Comparison of ENCODE assay signal across 8 cellular contexts in the genomic region with DNA sequence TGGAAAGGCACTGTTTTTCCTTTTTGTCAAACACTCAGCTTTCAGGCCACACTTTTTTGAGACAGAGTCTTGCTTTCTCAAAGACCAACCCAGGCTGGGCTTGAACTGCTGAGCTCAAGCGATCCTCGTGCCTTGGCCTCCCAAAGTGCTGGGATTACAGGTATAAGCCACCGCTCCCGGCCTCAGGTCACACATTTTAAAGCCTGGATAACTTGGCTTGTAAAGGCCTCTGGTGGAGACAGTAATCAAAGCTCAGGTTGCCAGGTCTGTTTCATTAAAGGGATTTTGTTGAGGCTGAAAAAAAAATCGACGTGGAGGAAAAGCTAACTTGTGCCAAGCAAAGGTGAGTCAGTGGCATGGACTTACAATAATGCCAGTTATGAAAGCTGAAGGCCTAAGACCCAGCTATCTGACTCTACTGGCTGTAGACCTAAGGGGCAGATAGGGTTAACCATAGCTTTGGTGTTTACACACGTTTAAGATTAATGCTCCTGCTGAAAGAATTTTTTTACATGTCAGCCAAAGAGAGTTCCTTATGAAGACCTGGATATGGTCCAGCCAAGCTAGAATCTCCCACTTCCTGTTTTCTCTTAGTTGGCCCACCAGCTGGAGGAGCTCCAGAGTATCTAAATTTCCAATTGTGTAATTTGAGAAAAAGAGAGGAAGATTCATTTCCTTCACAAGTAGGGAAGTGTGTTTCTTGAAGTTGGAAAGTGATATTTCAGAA. TPM values are rescaled to one million over a fixed set of nuclear protein-coding genes. Genes with fewer than 3 reads are reported as not detected.
DNase-seq lines count a peak whose midpoint lies in the region; ATAC-seq and TF ChIP-seq lines count a peak whose summit lies in the region.

No MANE protein-coding gene starts in this region.

- CTCF ChIA-PET in CD4-positive, alpha-beta memory T cell (lab: Charles Lee; ENCODE audit: partially characterized antibody): interaction anchor here (1.0 to 2.0 kb wide), 7 partner anchors 143 to 312 kb away, joined by 3 to 10 read pairs (median 6); a partner anchor contains a TSS

- no peak for TF ChIP-seq POLR2A in body of pancreas (IDR thresholded peaks at IDR 0.05)

- DNase-seq in CD4-positive, alpha-beta memory T cell: peak in 1 of 5 donors; percentile 12
- DNase-seq in H7 (no peak), body of pancreas (peak; percentile 23 to 79 (median 51)), islet precursor cell (peak; percentile 57), HuH-7.5 (ENCODE audit: low spot score) (no peak)
- peak; percentile 19 for DNase-seq in stimulated activated naive CD8-positive, alpha-beta T cell treated with anti-CD3 and anti-CD28 coated beads, Interleukin-15, Interleukin-2, amounts not matched to agents 100 U/mL and 50 U/mL, for 24 hours

- H2AFZ ChIP-seq in OCI-LY1 (ENCODE audit: low read length): no peak overlapping the region

- H3K79me2 ChIP-seq in OCI-LY1 (ENCODE audit: insufficient read depth, low read length): peaks cover 18% of the 10 kb centered on the region

- no peaks in the 10 kb centered on the region for H3K27me3 ChIP-seq in CD4-positive, alpha-beta memory T cell (ENCODE audit: insufficient read depth, low read length)
- H3K27me3 ChIP-seq in H7 (ENCODE audit: control insufficient read depth, insufficient read depth, low read length) (no peaks in the 10 kb centered on the region), OCI-LY1 (ENCODE audit: insufficient read depth, low read length) (no peaks in the 10 kb centered on the region), body of pancreas (no peaks in the 10 kb centered on the region)

- 4 to 8% methylated on average over 7 of the region's 7 CpGs for WGBS in body of pancreas, 2 donors

- H3K9me2 ChIP-seq in OCI-LY1 (ENCODE audit: low read depth, low read length): no peaks in the 10 kb centered on the region

- no peaks in the 10 kb centered on the region for H3F3A ChIP-seq in OCI-LY1 (ENCODE audit: insufficient read depth, low read length)

- H3K27me3 Mint-ChIP-seq in CD4-positive, alpha-beta memory T cell: no peaks in the 10 kb centered on the region

- H3K4me1 ChIP-seq in CD4-positive, alpha-beta memory T cell (ENCODE audit: insufficient read depth, low read length): peaks cover 50% of the 10 kb centered on the region
- peaks cover 39% of the 10 kb centered on the region for H3K4me1 ChIP-seq in OCI-LY1 (ENCODE audit: insufficient read depth, low read length, severe bottlenecking)
- peaks cover 51% of the 10 kb centered on the region for H3K4me1 ChIP-seq in body of pancreas

- H4K20me1 ChIP-seq in OCI-LY1 (ENCODE audit: insufficient read depth, low read length): no peaks in the 10 kb centered on the region

- peak overlapping the region; percentile 99 for H3K27ac ChIP-seq in CD4-positive, alpha-beta memory T cell (ENCODE audit: low read depth, low read length)
- peak overlapping the region; percentile 93 for H3K27ac ChIP-seq in OCI-LY1 (ENCODE audit: low read depth, low read length, poor library complexity, severe bottlenecking)
- peak overlapping the region; percentile 95 to 99 (median 96) for H3K27ac ChIP-seq in body of pancreas

- H3K4me3 Mint-ChIP-seq in CD4-positive, alpha-beta memory T cell: no peak overlapping the region

- peaks cover 26 to 39% (median 29%) of the 10 kb centered on the region in 4 donors for H3K4me1 Mint-ChIP-seq in CD4-positive, alpha-beta memory T cell

- no peak overlapping the region for H3K27ac Mint-ChIP-seq in CD4-positive, alpha-beta memory T cell

- peak overlapping the region; percentile 80 to 85 for H3K4me3 ChIP-seq in CD4-positive, alpha-beta memory T cell (ENCODE audit: low read length in 2 of 2)
- H3K4me3 ChIP-seq in H7 (ENCODE audit: insufficient read depth, low read depth, low read length) (peak overlapping the region; percentile 79), OCI-LY1 (ENCODE audit: low read depth, low read length, poor library complexity, severe bottlenecking) (peak overlapping the region; percentile 77), body of pancreas (peak overlapping the region; percentile 83 to 92)

- POLR2A ChIA-PET in CD4-positive, alpha-beta memory T cell (lab: Charles Lee; ENCODE audit: partially characterized antibody): interaction anchor here (0.8 to 4.5 kb wide), 22 partner anchors 17 to 496 kb away, joined by 3 to 57 read pairs (median 6); a partner anchor contains a TSS

- intact Hi-C loops in CD4-positive, alpha-beta memory T cell (cut with micrococcal nuclease): loop anchor here (1.0 to 2.0 kb wide), 5 partner anchors 39 to 311 kb away; a partner anchor contains a TSS
- intact Hi-C loops in body of pancreas (cut with DNase I): no loop called here

- peak overlapping the region; percentile 84 for H3K9ac ChIP-seq in OCI-LY1 (ENCODE audit: low read length)

- H3K36me3 ChIP-seq in CD4-positive, alpha-beta memory T cell (ENCODE audit: insufficient read depth, low read length): no peaks in the 10 kb centered on the region
- H3K36me3 ChIP-seq in H7 (replicated peaks; ENCODE audit: control insufficient read depth, insufficient read depth, low read length) (no peaks in the 10 kb centered on the region; the same call in 1 of the 2 replicates), OCI-LY1 (ENCODE audit: insufficient read depth, low read length) (peaks cover 20% of the 10 kb centered on the region; the same call in 1 of the 2 replicates), body of pancreas (replicated peaks in 1 of 2; ENCODE audit: insufficient read depth in 1 of 2, low read depth in 2 of 2) (no peaks in the 10 kb centered on the region)

- no peak; the same call in 1 of the 2 replicates for TF ChIP-seq CTCF in OCI-LY1 (IDR thresholded peaks at IDR 0.05; ENCODE audit: low read length)
- TF ChIP-seq CTCF in body of pancreas (IDR thresholded peaks at IDR 0.05): peak in 4 of 7 experiments; percentile 22 to 25 (median 23)

- H3K36me3 Mint-ChIP-seq in CD4-positive, alpha-beta memory T cell: peaks cover 18 to 29% of the 10 kb centered on the region in 2 donors

- no peaks in the 10 kb centered on the region for H3K9me3 Mint-ChIP-seq in CD4-positive, alpha-beta memory T cell

- no peaks in the 10 kb centered on the region for H3K9me3 ChIP-seq in CD4-positive, alpha-beta memory T cell (ENCODE audit: control insufficient read depth in 1 of 2, low read length in 2 of 2)
- H3K9me3 ChIP-seq in OCI-LY1 (ENCODE audit: low read length) (no peaks in the 10 kb centered on the region), body of pancreas (no peaks in the 10 kb centered on the region)

- peak; percentile 9 for ATAC-seq in body of pancreas
- no peak for ATAC-seq in stimulated activated naive CD8-positive, alpha-beta T cell treated with anti-CD3 and anti-CD28 coated beads, Interleukin-15, Interleukin-2, amounts not matched to agents 100 U/mL and 50 U/mL, for 24 hours
- ATAC-seq in HG02610 (IDR thresholded peaks at IDR 0.05; ENCODE audit: unreplicated experiment): no peak

- H3K4me2 ChIP-seq in OCI-LY1 (ENCODE audit: low read length): peak overlapping the region; percentile 81

RNA-seq across cellular contexts. Expression of a gene that starts 0.9 kb away (rescaled TPM):
- 10 to 100 TPM; 90.3 to 93.2 TPM for total RNA-seq in CD4-positive, alpha-beta memory T cell
- 10 to 100 TPM; 66.1 to 76.3 TPM for polyA plus RNA-seq in CD4-positive, alpha-beta memory T cell
- 44.2 and 60.1 TPM in 2 replicates for total RNA-seq in H7 (2014; rRNA removed; shearing (Covaris generic))
- total RNA-seq in body of pancreas: 10 to 100 TPM; 16.2 to 41.0 TPM

RNA-seq across cellular contexts. Expression of a gene that starts 39.8 kb away (rescaled TPM):
- total RNA-seq in CD4-positive, alpha-beta memory T cell: 10 to 100 TPM; 12.5 to 12.8 TPM
- 1 to 10 TPM; 1.5 to 3.5 TPM for polyA plus RNA-seq in CD4-positive, alpha-beta memory T cell
- total RNA-seq in H7 (2014; rRNA removed; shearing (Covaris generic)): 0.96 and 1.7 TPM in 2 replicates
- 1 to 10 TPM; 4.9 to 6.9 TPM for total RNA-seq in body of pancreas

RNA-seq across cellular contexts. Expression of a gene that starts 46.8 kb away (rescaled TPM):
- total RNA-seq in CD4-positive, alpha-beta memory T cell: 1 to 10 TPM; 4.8 to 6.0 TPM
- polyA plus RNA-seq in CD4-positive, alpha-beta memory T cell: 1 to 10 TPM; 1.1 TPM
- total RNA-seq in H7 (2014; rRNA removed; shearing (Covaris generic)): 27.2 and 27.9 TPM in 2 replicates
- 1 to 10 TPM; 2.6 to 7.6 TPM for total RNA-seq in body of pancreas

RNA-seq across cellular contexts. Expression of a gene that starts 56.5 kb away (rescaled TPM):
- 1 to 10 TPM; 1.3 to 2.1 TPM for total RNA-seq in CD4-positive, alpha-beta memory T cell
- polyA plus RNA-seq in CD4-positive, alpha-beta memory T cell: under 1 TPM in 1 of 2 donors, not detected in 1; 0.70 TPM
- total RNA-seq in H7 (2014; rRNA removed; shearing (Covaris generic)): not detected in 2 replicates
- not detected for total RNA-seq in body of pancreas

Comparison
In these comparisons a context has a peak if more than half of its experiments do, and no peak if none do; other contexts are left out.
1. DNase-seq: peak in body of pancreas (4 of 4), islet precursor cell (single experiment) and stimulated activated naive CD8-positive, alpha-beta T cell treated with anti-CD3 and anti-CD28 coated beads, Interleukin-15, Interleukin-2, amounts not matched to agents 100 U/mL and 50 U/mL, for 24 hours (single experiment); none in H7 (single experiment) and HuH-7.5 (single experiment).
2. Peak in every context shown above with its lines, with median percentiles within 50 percentile points of each other: H3K27ac ChIP-seq and H3K4me3 ChIP-seq.